ENCODE assay signal across 2 cellular contexts in the genomic region with DNA sequence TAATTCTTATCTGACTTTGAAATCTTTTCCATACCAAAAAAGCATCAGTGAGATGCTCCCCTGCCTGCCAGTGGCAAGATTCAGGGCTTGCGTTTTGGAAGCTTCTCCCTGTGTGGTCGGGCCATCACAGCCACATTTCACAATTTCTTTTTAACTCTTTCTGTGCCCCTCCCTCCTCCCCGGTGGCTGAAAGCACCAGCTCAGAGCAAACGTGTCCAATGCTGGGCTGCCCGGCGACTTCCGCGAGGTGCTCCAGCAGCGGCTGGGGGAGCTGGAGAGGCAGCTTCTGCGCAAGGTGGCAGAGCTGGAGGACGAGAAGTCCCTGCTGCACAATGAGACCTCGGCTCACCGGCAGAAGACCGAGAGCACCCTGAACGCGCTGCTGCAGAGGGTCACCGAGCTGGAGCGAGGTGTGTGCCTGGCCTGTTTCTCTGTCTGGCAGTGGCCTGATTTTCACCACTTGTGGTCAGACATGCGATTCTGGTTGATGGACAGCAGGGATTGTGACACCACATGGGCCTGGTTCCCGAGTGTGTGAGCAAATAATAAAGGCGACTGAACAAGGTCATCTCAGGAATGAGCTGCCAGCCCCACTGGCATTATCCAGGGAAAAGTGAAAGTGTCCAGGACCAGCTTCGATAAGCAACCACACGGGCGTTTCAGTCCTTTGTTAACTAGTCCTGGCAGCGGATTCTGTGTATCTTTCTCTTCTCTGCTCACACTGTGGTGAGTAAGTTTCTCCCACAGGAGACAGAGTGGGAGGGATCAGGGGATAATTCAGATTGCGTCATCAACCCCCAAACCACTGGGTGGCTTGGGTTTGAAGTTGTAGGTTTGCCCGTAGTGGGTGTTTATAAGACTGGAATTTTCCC.
TF ChIP-seq lines count a peak whose summit lies in the region.

No MANE protein-coding gene starts in this region.

TF ChIP-seq in SK-N-SH, 30 proteins besides CTCF, POLR2A, EP300 and RAD21 (continued from another document):
- TF ChIP-seq SMC3 (IDR thresholded peaks at IDR 0.05; ENCODE audit: low read depth, low read length) (no peak), YY1 (IDR thresholded peaks at IDR 0.05; ENCODE audit: low read depth) (no peak)
- TF ChIP-seq, protein P1, sequence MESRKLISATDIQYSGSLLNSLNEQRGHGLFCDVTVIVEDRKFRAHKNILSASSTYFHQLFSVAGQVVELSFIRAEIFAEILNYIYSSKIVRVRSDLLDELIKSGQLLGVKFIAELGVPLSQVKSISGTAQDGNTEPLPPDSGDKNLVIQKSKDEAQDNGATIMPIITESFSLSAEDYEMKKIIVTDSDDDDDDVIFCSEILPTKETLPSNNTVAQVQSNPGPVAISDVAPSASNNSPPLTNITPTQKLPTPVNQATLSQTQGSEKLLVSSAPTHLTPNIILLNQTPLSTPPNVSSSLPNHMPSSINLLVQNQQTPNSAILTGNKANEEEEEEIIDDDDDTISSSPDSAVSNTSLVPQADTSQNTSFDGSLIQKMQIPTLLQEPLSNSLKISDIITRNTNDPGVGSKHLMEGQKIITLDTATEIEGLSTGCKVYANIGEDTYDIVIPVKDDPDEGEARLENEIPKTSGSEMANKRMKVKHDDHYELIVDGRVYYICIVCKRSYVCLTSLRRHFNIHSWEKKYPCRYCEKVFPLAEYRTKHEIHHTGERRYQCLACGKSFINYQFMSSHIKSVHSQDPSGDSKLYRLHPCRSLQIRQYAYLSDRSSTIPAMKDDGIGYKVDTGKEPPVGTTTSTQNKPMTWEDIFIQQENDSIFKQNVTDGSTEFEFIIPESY (IDR thresholded peaks at IDR 0.05; ENCODE audit: borderline replicate concordance, low read depth): no peak
- TF ChIP-seq, protein P2, sequence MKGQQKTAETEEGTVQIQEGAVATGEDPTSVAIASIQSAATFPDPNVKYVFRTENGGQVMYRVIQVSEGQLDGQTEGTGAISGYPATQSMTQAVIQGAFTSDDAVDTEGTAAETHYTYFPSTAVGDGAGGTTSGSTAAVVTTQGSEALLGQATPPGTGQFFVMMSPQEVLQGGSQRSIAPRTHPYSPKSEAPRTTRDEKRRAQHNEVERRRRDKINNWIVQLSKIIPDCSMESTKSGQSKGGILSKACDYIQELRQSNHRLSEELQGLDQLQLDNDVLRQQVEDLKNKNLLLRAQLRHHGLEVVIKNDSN (IDR thresholded peaks at IDR 0.05; ENCODE audit: borderline replicate concordance, low read depth): no peak

TF ChIP-seq in SK-N-SH treated with all-trans-retinoic acid at 6 μM for 48 hours, 23 proteins besides CTCF, POLR2A, EP300 and RAD21 (continued from another document):
- TF ChIP-seq, protein P3, sequence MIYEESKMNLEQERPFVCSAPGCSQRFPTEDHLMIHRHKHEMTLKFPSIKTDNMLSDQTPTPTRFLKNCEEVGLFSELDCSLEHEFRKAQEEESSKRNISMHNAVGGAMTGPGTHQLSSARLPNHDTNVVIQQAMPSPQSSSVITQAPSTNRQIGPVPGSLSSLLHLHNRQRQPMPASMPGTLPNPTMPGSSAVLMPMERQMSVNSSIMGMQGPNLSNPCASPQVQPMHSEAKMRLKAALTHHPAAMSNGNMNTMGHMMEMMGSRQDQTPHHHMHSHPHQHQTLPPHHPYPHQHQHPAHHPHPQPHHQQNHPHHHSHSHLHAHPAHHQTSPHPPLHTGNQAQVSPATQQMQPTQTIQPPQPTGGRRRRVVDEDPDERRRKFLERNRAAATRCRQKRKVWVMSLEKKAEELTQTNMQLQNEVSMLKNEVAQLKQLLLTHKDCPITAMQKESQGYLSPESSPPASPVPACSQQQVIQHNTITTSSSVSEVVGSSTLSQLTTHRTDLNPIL (CRISPR knock-in tag; IDR thresholded peaks at IDR 0.05; ENCODE audit: low read depth): no peak
- no peak for TF ChIP-seq ESRRG (CRISPR knock-in tag; IDR thresholded peaks at IDR 0.05)
- TF ChIP-seq RARB (CRISPR knock-in tag; IDR thresholded peaks at IDR 0.05): no peak
- no peak for TF ChIP-seq ISL1 (CRISPR knock-in tag; IDR thresholded peaks at IDR 0.05)
- TF ChIP-seq GLIS3 (CRISPR knock-in tag; IDR thresholded peaks at IDR 0.05): no peak
- TF ChIP-seq, protein P4, sequence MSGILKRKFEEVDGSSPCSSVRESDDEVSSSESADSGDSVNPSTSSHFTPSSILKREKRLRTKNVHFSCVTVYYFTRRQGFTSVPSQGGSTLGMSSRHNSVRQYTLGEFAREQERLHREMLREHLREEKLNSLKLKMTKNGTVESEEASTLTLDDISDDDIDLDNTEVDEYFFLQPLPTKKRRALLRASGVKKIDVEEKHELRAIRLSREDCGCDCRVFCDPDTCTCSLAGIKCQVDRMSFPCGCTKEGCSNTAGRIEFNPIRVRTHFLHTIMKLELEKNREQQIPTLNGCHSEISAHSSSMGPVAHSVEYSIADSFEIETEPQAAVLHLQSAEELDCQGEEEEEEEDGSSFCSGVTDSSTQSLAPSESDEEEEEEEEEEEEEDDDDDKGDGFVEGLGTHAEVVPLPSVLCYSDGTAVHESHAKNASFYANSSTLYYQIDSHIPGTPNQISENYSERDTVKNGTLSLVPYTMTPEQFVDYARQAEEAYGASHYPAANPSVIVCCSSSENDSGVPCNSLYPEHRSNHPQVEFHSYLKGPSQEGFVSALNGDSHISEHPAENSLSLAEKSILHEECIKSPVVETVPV (CRISPR knock-in tag; IDR thresholded peaks at IDR 0.05): no peak
- TF ChIP-seq, protein P5, sequence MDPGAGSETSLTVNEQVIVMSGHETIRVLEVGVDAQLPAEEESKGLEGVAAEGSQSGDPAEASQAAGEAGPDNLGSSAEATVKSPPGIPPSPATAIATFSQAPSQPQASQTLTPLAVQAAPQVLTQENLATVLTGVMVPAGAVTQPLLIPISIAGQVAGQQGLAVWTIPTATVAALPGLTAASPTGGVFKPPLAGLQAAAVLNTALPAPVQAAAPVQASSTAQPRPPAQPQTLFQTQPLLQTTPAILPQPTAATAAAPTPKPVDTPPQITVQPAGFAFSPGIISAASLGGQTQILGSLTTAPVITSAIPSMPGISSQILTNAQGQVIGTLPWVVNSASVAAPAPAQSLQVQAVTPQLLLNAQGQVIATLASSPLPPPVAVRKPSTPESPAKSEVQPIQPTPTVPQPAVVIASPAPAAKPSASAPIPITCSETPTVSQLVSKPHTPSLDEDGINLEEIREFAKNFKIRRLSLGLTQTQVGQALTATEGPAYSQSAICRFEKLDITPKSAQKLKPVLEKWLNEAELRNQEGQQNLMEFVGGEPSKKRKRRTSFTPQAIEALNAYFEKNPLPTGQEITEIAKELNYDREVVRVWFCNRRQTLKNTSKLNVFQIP (CRISPR knock-in tag; IDR thresholded peaks at IDR 0.05; ENCODE audit: borderline replicate concordance, low read depth): no peak
- TF ChIP-seq ZFP30 (CRISPR knock-in tag; IDR thresholded peaks at IDR 0.05): no peak
- TF ChIP-seq TCF4 (CRISPR knock-in tag; IDR thresholded peaks at IDR 0.05; ENCODE audit: borderline replicate concordance): no peak
